ENCODE assay signal across 7 cellular contexts in genomic region chr5:59769041-59769360, GRCh38.
DNase-seq lines count a peak whose midpoint lies in the region; ATAC-seq and FAIRE-seq lines count a peak whose summit lies in the region.

No MANE protein-coding gene starts in this region.

- no peaks in the 10 kb centered on the region for H3K4me1 ChIP-seq in right cardiac atrium (ENCODE audit: control insufficient read depth, insufficient read depth, low read length)
- peaks cover 8 to 10% (median 9%) of the 10 kb centered on the region in 3 donors for H3K4me1 ChIP-seq in skeletal muscle tissue (ENCODE audit: control insufficient read depth in 3 of 3, insufficient read depth in 3 of 3, low read length in 3 of 3)

- 41% methylated on average over 1 of the region's 1 CpG for WGBS in right cardiac atrium

- H3K27ac ChIP-seq in right cardiac atrium (ENCODE audit: low read length): no peak overlapping the region
- no peak overlapping the region for H3K27ac ChIP-seq in skeletal muscle tissue (ENCODE audit: low read depth, low read length)

- ATAC-seq in right cardiac atrium: no peak

- intact Hi-C loops in right cardiac atrium (cut with DNase I): no loop called here

- no peaks in the 10 kb centered on the region for H3K36me3 ChIP-seq in H7 (replicated peaks; ENCODE audit: control insufficient read depth, insufficient read depth, low read length)
- no peaks in the 10 kb centered on the region for H3K36me3 ChIP-seq in skeletal muscle tissue (ENCODE audit: control insufficient read depth in 3 of 3, insufficient read depth in 3 of 3, low read length in 3 of 3)

- FAIRE-seq in TTC549 (lab: Jason Lieb, UNC): peak; percentile 88

- H3K4me3 ChIP-seq in H7 (ENCODE audit: insufficient read depth, low read depth, low read length): peak overlapping the region; percentile 56
- H3K4me3 ChIP-seq in right cardiac atrium (ENCODE audit: low read length): peak overlapping the region; percentile 88
- H3K4me3 ChIP-seq in skeletal muscle tissue (ENCODE audit: low read length in 3 of 3): peak overlapping the region; percentile 75 to 85 (median 82)

- DNase-seq in H7 (no peak), right cardiac atrium (no peak), NCI-H2227 treated with DMSO at 0.1 percent for 48 hours (lab: John Stamatoyannopoulos, UW) (no peak), AG20443 (ENCODE audit: low spot score) (no peak)
- no peak for DNase-seq in activated effector memory CD4-positive, alpha-beta T cell treated with anti-CD3 and anti-CD28 coated beads, Interleukin-2, amount 50 U/mL, for 16 hours

- peak overlapping the region; percentile 65 to 69 (median 66) for H3K9ac ChIP-seq in skeletal muscle tissue (ENCODE audit: low read depth in 1 of 3, low read length in 3 of 3)

- H3K27me3 ChIP-seq in H7 (ENCODE audit: control insufficient read depth, insufficient read depth, low read length): peaks cover 15% of the 10 kb centered on the region
- H3K27me3 ChIP-seq in right cardiac atrium (ENCODE audit: control insufficient read depth, insufficient read depth): no peaks in the 10 kb centered on the region
- peaks cover 0 to 20% (median 20%) of the 10 kb centered on the region in 3 donors for H3K27me3 ChIP-seq in skeletal muscle tissue (ENCODE audit: control insufficient read depth in 3 of 3, insufficient read depth in 3 of 3, low read length in 3 of 3)

- H3K9me3 ChIP-seq in right cardiac atrium (ENCODE audit: control insufficient read depth, low read length) (no peaks in the 10 kb centered on the region), skeletal muscle tissue (ENCODE audit: control insufficient read depth in 3 of 3, low read length in 3 of 3) (no peaks in the 10 kb centered on the region)
